ENCODE assay signal across 13 cellular contexts in the genomic region with DNA sequence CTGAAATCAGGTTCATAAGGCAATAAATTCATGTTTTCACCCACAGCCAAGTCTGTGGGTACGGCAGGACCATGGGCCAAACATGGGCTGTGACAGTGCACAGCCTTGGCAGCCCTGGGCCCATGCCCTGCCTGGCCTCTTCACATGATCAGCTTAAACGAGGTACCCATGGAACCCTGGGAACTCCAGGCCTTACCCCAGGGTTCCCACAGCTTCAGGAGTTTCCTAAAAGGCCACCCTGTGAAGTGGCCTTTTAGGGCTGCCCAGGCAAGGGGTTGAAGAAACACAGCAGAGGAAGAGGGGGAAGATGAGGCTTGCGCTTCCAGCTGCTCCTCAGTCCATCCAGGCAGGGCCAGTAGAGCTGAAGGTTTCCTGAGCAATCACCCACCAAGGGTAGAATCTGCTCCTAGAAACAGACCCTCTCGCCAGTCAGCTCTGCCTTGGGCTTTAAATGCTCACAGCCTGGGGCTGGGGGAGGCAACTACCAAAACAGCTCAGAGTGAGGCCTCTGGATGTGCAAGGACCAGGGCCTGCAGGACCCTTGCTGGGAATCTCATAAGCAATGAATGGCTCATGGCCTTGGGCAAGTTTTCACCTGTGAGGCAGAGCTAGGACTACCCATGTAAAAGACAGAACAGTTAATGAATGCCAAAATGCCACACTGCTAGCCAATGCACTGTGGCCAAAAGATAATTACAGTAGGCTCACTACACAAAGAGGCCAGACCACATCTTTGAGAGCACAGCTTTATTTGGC.
A peak's percentile ranks its signal among the peaks of the same experiment; 100 is the strongest.
DNase-seq lines count a peak whose midpoint lies in the region; ATAC-seq, FAIRE-seq and TF ChIP-seq lines count a peak whose summit lies in the region.
"Had no signal": no experiment of that assay in that cellular context is flagged by ENCODE, and none has a peak within 500 bp of the region (broad histone marks: within the 10 kb centered on the region; RNA-seq: fewer than 3 reads in every experiment).

No MANE protein-coding gene starts in this region.

- H3K4me1 Mint-ChIP-seq in natural killer cell, result peaks cover 21 to 23% of the 10 kb centered on the region in 2 donors

- no peaks in the 10 kb centered on the region for H3K9me3 Mint-ChIP-seq in natural killer cell
- H3K9me3 Mint-ChIP-seq: activated CD4-positive, alpha-beta memory T cell treated with anti-CD3 and anti-CD28 coated beads for 36 hours; activated naive CD4-positive, alpha-beta T cell treated with anti-CD3 and anti-CD28 coated beads, Interleukin-2, amount 50 U/mL, for 72 hours; H9 had no signal

- H3K27me3 ChIP-seq in BLaER1 (no peaks in the 10 kb centered on the region), SJCRH30 (no peaks in the 10 kb centered on the region), left ventricle myocardium inferior (ENCODE audit: low read depth) (no peaks in the 10 kb centered on the region)

- intact Hi-C loops in left ventricle myocardium inferior (cut with micrococcal nuclease), result no loop called here
- intact Hi-C loops in natural killer cell (cut with micrococcal nuclease), result no loop called here

- H3K4me3 ChIP-seq in BLaER1 (no peak overlapping the region), SJCRH30 (peak overlapping the region; percentile 26; the same call in 1 of the 2 replicates), left ventricle myocardium inferior (no peak overlapping the region)

- no peak for TF ChIP-seq CTCF in left ventricle myocardium inferior (IDR thresholded peaks at IDR 0.05; ENCODE audit: borderline replicate concordance)
- no peak for TF ChIP-seq CTCF in natural killer cell (IDR thresholded peaks at IDR 0.05)

- H3K27ac Mint-ChIP-seq in natural killer cell, result peak overlapping the region in 1 of 2 donors; percentile 76
- H3K27ac Mint-ChIP-seq: activated CD4-positive, alpha-beta memory T cell treated with anti-CD3 and anti-CD28 coated beads for 36 hours had no signal

- H3K4me1 ChIP-seq in BLaER1 (peaks cover 64% of the 10 kb centered on the region), SJCRH30 (peaks cover 44% of the 10 kb centered on the region), left ventricle myocardium inferior (peaks cover 67% of the 10 kb centered on the region)

- H3K27ac ChIP-seq in BLaER1, result peak overlapping the region; percentile 89
- H3K27ac ChIP-seq in SJCRH30, result peak overlapping the region; percentile 50
- H3K27ac ChIP-seq in left ventricle myocardium inferior (replicated peaks), result peak overlapping the region; percentile 88

- no peaks in the 10 kb centered on the region for H3K36me3 Mint-ChIP-seq in natural killer cell
- H3K36me3 Mint-ChIP-seq: activated naive CD4-positive, alpha-beta T cell treated with anti-CD3 and anti-CD28 coated beads, Interleukin-2, amount 50 U/mL, for 72 hours had no signal

- no peak for ATAC-seq in natural killer cell
- ATAC-seq: activated naive CD4-positive, alpha-beta T cell treated with anti-CD3 and anti-CD28 coated beads, Interleukin-2, amount 50 U/mL, for 72 hours; stimulated activated naive CD8-positive, alpha-beta T cell treated with anti-CD3 and anti-CD28 coated beads, Interleukin-15, Interleukin-2, amounts not matched to agents 100 U/mL and 50 U/mL, for 24 hours had no signal

- DNase-seq in SJCRH30, result no peak
- DNase-seq in left ventricle myocardium inferior, result no peak
- peak; percentile 40 for DNase-seq in renal cortical epithelial cell (ENCODE audit: low read depth)
- DNase-seq in DMS79 (lab: John Stamatoyannopoulos, UW), result no peak
- DNase-seq in GM19239 (ENCODE audit: insufficient read length, low spot score), result no peak
- no peak for DNase-seq in activated T-cell treated with anti-CD3 and anti-CD28 coated beads for 4 hours
- DNase-seq in natural killer cell, result no peak
- DNase-seq: activated CD4-positive, alpha-beta memory T cell treated with anti-CD3 and anti-CD28 coated beads for 36 hours; H9; stimulated activated naive CD8-positive, alpha-beta T cell treated with anti-CD3 and anti-CD28 coated beads, Interleukin-15, Interleukin-2, amounts not matched to agents 100 U/mL and 50 U/mL, for 24 hours had no signal

- no peak for FAIRE-seq in GM19239 (lab: Jason Lieb, UNC)
- FAIRE-seq: endometrium had no signal

- H3K36me3 ChIP-seq in BLaER1 (no peaks in the 10 kb centered on the region), SJCRH30 (no peaks in the 10 kb centered on the region), left ventricle myocardium inferior (no peaks in the 10 kb centered on the region)

- peak overlapping the region; percentile 69; the same call in 1 of the 2 replicates for H3K9ac ChIP-seq in BLaER1

- H3K4me3 Mint-ChIP-seq in natural killer cell, result no peak overlapping the region
- H3K4me3 Mint-ChIP-seq: activated CD4-positive, alpha-beta memory T cell treated with anti-CD3 and anti-CD28 coated beads for 36 hours; H9 had no signal

- peak overlapping the region; percentile 84 for H3K4me2 ChIP-seq in BLaER1

- peaks cover 0 to 3% of the 10 kb centered on the region in 2 donors for H3K27me3 Mint-ChIP-seq in natural killer cell (ENCODE audit: low read depth in 2 of 2)
- H3K27me3 Mint-ChIP-seq: activated CD4-positive, alpha-beta memory T cell treated with anti-CD3 and anti-CD28 coated beads for 36 hours had no signal

- H3K9me3 ChIP-seq in BLaER1 (no peaks in the 10 kb centered on the region), SJCRH30 (replicated peaks) (no peaks in the 10 kb centered on the region), left ventricle myocardium inferior (replicated peaks) (no peaks in the 10 kb centered on the region)

- no peaks in the 10 kb centered on the region for H4K20me1 ChIP-seq in BLaER1
